8 cellular contexts compared by ENCODE assay signal in the genomic region with DNA sequence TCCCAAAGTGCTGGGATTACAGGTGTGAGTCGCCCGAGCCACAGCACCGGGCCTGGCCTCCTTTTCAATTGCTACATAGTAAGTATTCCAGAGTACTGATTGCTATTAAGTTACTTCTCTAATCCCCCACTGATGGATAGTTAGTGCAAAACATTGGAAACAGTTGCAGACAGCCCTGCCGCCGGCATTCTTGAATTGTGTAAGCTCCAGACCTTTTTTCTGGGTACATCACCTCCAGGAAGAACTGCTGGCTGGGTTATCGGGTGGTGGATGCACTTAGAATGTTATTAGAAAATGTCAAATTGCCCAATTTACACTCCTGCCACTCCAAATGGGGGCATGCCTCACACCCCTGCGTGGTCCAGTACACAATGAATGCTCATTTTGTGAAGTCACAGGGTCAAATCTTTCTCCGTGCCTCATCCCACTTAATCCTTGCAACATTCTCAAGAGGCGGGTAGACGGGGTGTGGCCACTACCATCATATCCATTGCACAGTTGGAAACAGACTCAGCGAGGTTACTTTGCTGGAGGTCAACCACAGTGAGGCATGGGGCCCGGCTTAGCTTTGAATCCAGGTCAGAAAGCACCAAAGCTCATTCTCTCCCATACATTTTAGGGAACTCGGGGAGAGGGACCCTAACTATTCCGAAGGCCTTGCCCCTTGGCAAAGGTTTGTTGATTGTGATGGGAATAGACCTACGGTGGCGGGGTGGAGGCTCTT. TPM values are rescaled to one million over a fixed set of nuclear protein-coding genes. Genes with fewer than 3 reads are reported as not detected.
DNase-seq lines count a peak whose midpoint lies in the region; ATAC-seq and TF ChIP-seq lines count a peak whose summit lies in the region.

No MANE protein-coding gene starts in this region.

- H3K4me1 ChIP-seq in cardiac muscle cell (ENCODE audit: low read depth): no peaks in the 10 kb centered on the region
- H3K4me1 ChIP-seq in upper lobe of left lung: peaks cover 30 to 42% (median 33%) of the 10 kb centered on the region in 4 donors

- H3K4me3 Mint-ChIP-seq in activated B cell treated with CpG ODN at 0.5 μM for 24 hours (peak overlapping the region; percentile 76), immature natural killer cell (peak overlapping the region; percentile 83 to 91 (median 86))

- no peaks in the 10 kb centered on the region for H3K27me3 ChIP-seq in cardiac muscle cell
- no peaks in the 10 kb centered on the region for H3K27me3 ChIP-seq in upper lobe of left lung

- intact Hi-C loops in left cardiac atrium (cut with DNase I) (no loop called here), activated B cell treated with CpG ODN at 0.5 μM for 24 hours (cut with micrococcal nuclease) (loop anchor here (1.0 to 2.0 kb wide), 7 partner anchors 9 to 244 kb away; a partner anchor contains a TSS)

- peaks cover 30% of the 10 kb centered on the region for H3K4me1 Mint-ChIP-seq in activated B cell treated with CpG ODN at 0.5 μM for 24 hours
- peaks cover 38 to 48% of the 10 kb centered on the region in 2 donors for H3K4me1 Mint-ChIP-seq in immature natural killer cell

- H3K9me3 Mint-ChIP-seq in activated B cell treated with CpG ODN at 0.5 μM for 24 hours (no peaks in the 10 kb centered on the region), immature natural killer cell (no peaks in the 10 kb centered on the region)

- peak overlapping the region; percentile 88 for H3K27ac Mint-ChIP-seq in activated B cell treated with CpG ODN at 0.5 μM for 24 hours
- H3K27ac Mint-ChIP-seq in immature natural killer cell: peak overlapping the region; percentile 84 to 98 (median 94)

- TF ChIP-seq EP300 in upper lobe of left lung (IDR thresholded peaks at IDR 0.05): no peak

- H3K4me3 ChIP-seq in cardiac muscle cell (peak overlapping the region; percentile 11), upper lobe of left lung (peak overlapping the region in 3 of 4 donors; percentile 36 to 69 (median 49))

- CTCF ChIA-PET in activated B cell treated with CpG ODN at 0.5 μM for 24 hours (lab: Charles Lee): interaction anchor here (1.0 to 1.3 kb wide), 2 partner anchors 63 to 177 kb away, joined by 4 to 5 read pairs; a partner anchor contains a TSS

- peak in 1 of 2 donors; percentile 64 for DNase-seq in cardiac muscle cell (ENCODE audit: low read depth in 1 of 2, low spot score in 1 of 2)
- no peak for DNase-seq in left cardiac atrium
- DNase-seq in activated B cell treated with CpG ODN at 0.5 μM for 24 hours: no peak
- no peak for DNase-seq in immature natural killer cell
- DNase-seq in upper lobe of left lung: no peak
- DNase-seq in iPS-NIHi11 (ENCODE audit: low spot score): no peak
- no peak for DNase-seq in cortex of kidney (lab: John Stamatoyannopoulos, UW)
- DNase-seq in OCI-M2 (lab: John Stamatoyannopoulos, UW; ENCODE audit: unreplicated experiment): no peak

- H3K27ac ChIP-seq in cardiac muscle cell: no peak overlapping the region
- H3K27ac ChIP-seq in upper lobe of left lung: peak overlapping the region in 2 of 4 donors; percentile 55 to 78

- TF ChIP-seq CTCF in cardiac muscle cell (IDR thresholded peaks at IDR 0.05; ENCODE audit: low read depth, low read length) (no peak), activated B cell treated with CpG ODN at 0.5 μM for 24 hours (IDR thresholded peaks at IDR 0.05) (no peak), upper lobe of left lung (IDR thresholded peaks at IDR 0.05) (no peak)

- H3K9me3 ChIP-seq in cardiac muscle cell (ENCODE audit: low read depth) (no peaks in the 10 kb centered on the region), upper lobe of left lung (no peaks in the 10 kb centered on the region)

- H3K36me3 ChIP-seq in cardiac muscle cell (no peaks in the 10 kb centered on the region), upper lobe of left lung (no peaks in the 10 kb centered on the region)

- WGBS in upper lobe of left lung, 2 donors: 64 to 70% methylated on average over 12 to 16 of the region's 16 CpGs

- ATAC-seq in left cardiac atrium (no peak), activated B cell treated with CpG ODN at 0.5 μM for 24 hours (ENCODE audit: low read depth) (no peak), upper lobe of left lung (ENCODE audit: low FRiP score in 2 of 2) (no peak)

- POLR2A ChIA-PET in activated B cell treated with CpG ODN at 0.5 μM for 24 hours (lab: Charles Lee): interaction anchor here (0.7 to 3.3 kb wide), 17 partner anchors 8 to 1770 kb away, joined by 3 to 23 read pairs (median 8); a partner anchor contains a TSS

- TF ChIP-seq POLR2A in upper lobe of left lung (IDR thresholded peaks at IDR 0.05): no peak

- H3K36me3 Mint-ChIP-seq in activated B cell treated with CpG ODN at 0.5 μM for 24 hours (ENCODE audit: low read depth) (peaks cover 5% of the 10 kb centered on the region), immature natural killer cell (no peaks in the 10 kb centered on the region)

- no peaks in the 10 kb centered on the region for H3K27me3 Mint-ChIP-seq in activated B cell treated with CpG ODN at 0.5 μM for 24 hours
- peaks cover 5 to 12% (median 11%) of the 10 kb centered on the region in 3 donors for H3K27me3 Mint-ChIP-seq in immature natural killer cell (ENCODE audit: low read depth in 3 of 3)

RNA-seq across cellular contexts. Expression of a gene that starts 1.0 kb away (rescaled TPM):
- total RNA-seq in cardiac muscle cell (58.5 and 90.6 TPM in 2 replicates), left cardiac atrium (10 to 100 TPM; 22.2 to 27.8 TPM), activated B cell treated with CpG ODN at 0.5 μM for 24 hours (76.4 and 88.9 TPM in 2 replicates), upper lobe of left lung (100 to 1,000 TPM in 1 of 6 donors, 10 to 100 TPM in 5; 28.1 to 112 (median 38.2) TPM)
- polyA plus RNA-seq in cardiac muscle cell (74.6 and 79.5 TPM in 2 replicates), immature natural killer cell (10 to 100 TPM in 1 of 3 donors, 1 to 10 TPM in 2; 4.3 to 22.4 (median 6.7) TPM)

RNA-seq across cellular contexts. Expression of a gene that starts 58.6 kb away (rescaled TPM):
- total RNA-seq in cardiac muscle cell: 10.9 and 17.3 TPM in 2 replicates
- polyA plus RNA-seq in cardiac muscle cell: 10.0 and 17.5 TPM in 2 replicates
- total RNA-seq in left cardiac atrium: 1 to 10 TPM; 1.2 to 3.6 TPM
- total RNA-seq in activated B cell treated with CpG ODN at 0.5 μM for 24 hours: 6.5 and 7.8 TPM in 2 replicates
- 1 to 10 TPM in 1 of 3 donors, under 1 TPM in 1, not detected in 1; 0.91 to 5.1 TPM for polyA plus RNA-seq in immature natural killer cell
- 1 to 10 TPM; 1.0 to 5.1 (median 2.3) TPM for total RNA-seq in upper lobe of left lung
